24 cellular contexts compared by ENCODE assay signal in the genomic region with DNA sequence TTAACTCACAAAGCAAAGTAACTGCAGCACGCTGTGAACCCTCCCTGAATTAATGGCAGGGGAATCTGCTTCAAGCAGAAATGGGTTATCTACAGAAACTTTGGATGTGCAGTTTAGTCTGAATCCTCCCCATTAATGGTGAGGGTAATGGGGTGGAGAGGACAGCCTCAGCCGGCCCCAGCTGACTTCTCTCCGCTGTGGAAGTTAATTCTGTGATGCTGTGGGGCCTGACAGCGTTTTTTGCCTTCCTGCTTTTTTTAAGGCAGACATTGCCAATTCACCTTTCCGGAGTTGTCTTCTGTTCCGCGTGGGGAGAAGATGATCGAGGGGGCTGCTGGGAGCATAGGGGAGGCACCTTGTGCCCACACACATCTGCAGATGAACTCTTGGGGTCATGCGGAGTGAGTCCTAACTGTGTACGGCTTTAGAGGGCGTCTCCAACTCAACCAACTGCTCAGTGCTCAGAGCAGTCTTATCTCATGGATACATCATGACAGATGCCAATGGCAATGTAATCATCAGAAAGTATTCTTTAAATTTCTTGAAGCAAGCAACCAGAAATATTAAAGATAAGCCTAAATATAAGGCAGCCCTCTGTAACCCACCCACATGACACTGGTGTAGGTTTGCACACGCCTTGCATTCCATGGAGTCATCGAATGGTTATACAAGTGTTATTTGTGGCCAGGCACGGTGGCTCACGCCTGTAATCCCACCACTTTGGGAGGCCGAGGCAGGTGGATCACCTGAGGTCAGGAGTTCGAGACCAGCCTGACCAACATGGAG. TPM values are rescaled to one million over a fixed set of nuclear protein-coding genes. Genes with fewer than 3 reads are reported as not detected.
DNase-seq lines count a peak whose midpoint lies in the region; ATAC-seq, FAIRE-seq and TF ChIP-seq lines count a peak whose summit lies in the region.
"Had no signal": no experiment of that assay in that cellular context is flagged by ENCODE, and none has a peak within 500 bp of the region (broad histone marks: within the 10 kb centered on the region; RNA-seq: fewer than 3 reads in every experiment).

No MANE protein-coding gene starts in this region.

- DNase-seq in H7 (peak; percentile 24), K562 (ENCODE audit: extremely low read depth in 1 of 4, low spot score in 3 of 4) (no peak), mesenteric fat pad (ENCODE audit: low spot score) (peak; percentile 57), prostate gland (ENCODE audit: low spot score) (peak; percentile 2), urothelium cell line (ENCODE audit: low spot score) (no peak)
- DNase-seq: Calu3, DMS79 treated with DMSO at 0.1 percent for 48 hours, GF-D8, KBM-7, MV-4-11, NCI-H1105, NCI-H146, NCI-H1930, NCI-H2107, NCI-H524, NCI-H748 treated with DMSO at 0.1 percent for 48 hours, PC-3, SJCRH30 had no signal

- H3K4me3 ChIP-seq in H7 (ENCODE audit: insufficient read depth, low read depth, low read length), result no peak overlapping the region
- H3K4me3 ChIP-seq in K562, result no peak overlapping the region
- no peak overlapping the region for H3K4me3 ChIP-seq in prostate gland
- H3K4me3 ChIP-seq: SJCRH30 had no signal

- no peak overlapping the region for H3K9ac ChIP-seq in K562 (ENCODE audit: insufficient read depth in 1 of 2, low read depth in 2 of 2, low read length in 2 of 2)

- TF ChIP-seq EP300 in K562 (IDR thresholded peaks at IDR 0.05; ENCODE audit: low read length), result no peak

- H4K20me1 ChIP-seq in K562 (replicated peaks; ENCODE audit: control insufficient read depth, insufficient read depth, low read length), result no peaks in the 10 kb centered on the region

- H3K27ac ChIP-seq in K562 (ENCODE audit: extremely low read depth, low read depth, low read length) (no peak overlapping the region), prostate gland (no peak overlapping the region)
- H3K27ac ChIP-seq: SJCRH30 had no signal

- CTCF ChIA-PET in K562 (lab: Yijun Ruan, JAX; ENCODE audit: low intra/inter-chr PET ratio), result interaction anchor here (0.6 kb wide), 1 partner anchor 106 kb away, joined by 3 read pairs; no protein-coding TSS in a partner anchor

- in situ Hi-C loops in K562 (cut with MboI), result no loop called here

- no peaks in the 10 kb centered on the region for H3K9me1 ChIP-seq in K562 (ENCODE audit: control insufficient read depth, insufficient read depth, low read length)

- FAIRE-seq in K562 (lab: Jason Lieb, UNC) (peak; percentile 35), urothelium cell line (lab: Jason Lieb, UNC) (no peak)
- FAIRE-seq: GM12891, GM19239, H54, HTR-8/SVneo had no signal

- no TSS peak for BruUV-seq in K562 (replicated peaks; lab: Mats Ljungman, UMichigan)

- H3K4me1 ChIP-seq in K562 (replicated peaks in 1 of 2; ENCODE audit: control insufficient read depth in 2 of 2, insufficient read depth in 2 of 2, low read length in 2 of 2) (peaks cover 0 to 5% of the 10 kb centered on the region in 2 experiments; a peak in 1 of 5 replicates), prostate gland (replicated peaks) (no peaks in the 10 kb centered on the region)

- ATAC-seq in K562 (no peak), GM18505 (IDR thresholded peaks at IDR 0.05; ENCODE audit: unreplicated experiment) (no peak), HG03196 (IDR thresholded peaks at IDR 0.05; ENCODE audit: unreplicated experiment) (no peak)
- ATAC-seq: PC-3 had no signal

- TF ChIP-seq RAD21 in K562 (CRISPR knock-in tag; conservative IDR thresholded peaks at IDR 0.05 in 1 of 2, IDR thresholded peaks at IDR 0.05 in 1 of 2), result no peak

- no peaks in the 10 kb centered on the region for H3K27me3 ChIP-seq in H7 (ENCODE audit: control insufficient read depth, insufficient read depth, low read length)
- H3K27me3 ChIP-seq in K562 (ENCODE audit: control insufficient read depth in 2 of 2, insufficient read depth in 2 of 2, low read length in 2 of 2), result peaks cover 17 to 44% of the 10 kb centered on the region in 2 experiments
- H3K27me3 ChIP-seq in prostate gland (replicated peaks; ENCODE audit: insufficient read depth), result peaks cover 3% of the 10 kb centered on the region

- POLR2A ChIA-PET in K562 (lab: Yijun Ruan, JAX), result interaction anchor here (0.6 to 0.8 kb wide), 4 partner anchors 15 to 846 kb away, joined by 3 read pairs; no protein-coding TSS in a partner anchor

- no peak overlapping the region for H2AFZ ChIP-seq in K562 (ENCODE audit: low read depth, low read length)

- intact Hi-C loops in K562 (cut with micrococcal nuclease), result no loop called here
- intact Hi-C loops in prostate gland (cut with DNase I), result no loop called here

- H3K9me3 ChIP-seq in K562 (replicated peaks; ENCODE audit: control insufficient read depth, insufficient read depth, low read depth, low read length) (0 out of 2 replicates have a peak, but pooled peaks cover 4% of the 10 kb centered on the region), prostate gland (no peaks in the 10 kb centered on the region)

- no peaks in the 10 kb centered on the region for H3K36me3 ChIP-seq in H7 (replicated peaks; ENCODE audit: control insufficient read depth, insufficient read depth, low read length)
- no peaks in the 10 kb centered on the region for H3K36me3 ChIP-seq in K562 (ENCODE audit: control insufficient read depth, insufficient read depth, low read length)
- no peaks in the 10 kb centered on the region for H3K36me3 ChIP-seq in prostate gland
- H3K36me3 ChIP-seq: SJCRH30 had no signal

- no peak for TF ChIP-seq POLR2A in K562 (conservative IDR thresholded peaks at IDR 0.05)
- TF ChIP-seq POLR2A in prostate gland (IDR thresholded peaks at IDR 0.05), result no peak
- TF ChIP-seq POLR2A in GM18505 (IDR thresholded peaks at IDR 0.05; ENCODE audit: borderline replicate concordance, extremely low read depth, insufficient read depth, insufficient read length), result no peak

- H3K79me2 ChIP-seq in K562 (ENCODE audit: control insufficient read depth, insufficient read depth, low read length), result no peaks in the 10 kb centered on the region

- WGBS in K562 (ENCODE audit: insufficient coverage, low coverage, missing lambda C conversion rate), result 9% methylated on average over 16 of the region's 17 CpGs
- WGBS in prostate gland, result 76% methylated on average over 17 of the region's 17 CpGs

- TF ChIP-seq CTCF in K562 (IDR thresholded peaks at IDR 0.05 in 2 of 3, conservative IDR thresholded peaks at IDR 0.05 in 1 of 3; ENCODE audit: insufficient read depth in 2 of 3, low read depth in 1 of 3, low read length in 3 of 3) (no peak), prostate gland (IDR thresholded peaks at IDR 0.05) (no peak)

- H3K4me2 ChIP-seq in K562 (ENCODE audit: insufficient read depth, low read length), result no peak overlapping the region

TF ChIP-seq in K562, 482 proteins besides CTCF, POLR2A, EP300 and RAD21 (continues in another document):
- TF ChIP-seq IFI16 (CRISPR knock-in tag; IDR thresholded peaks at IDR 0.05) (no peak), SMARCB1 (IDR thresholded peaks at IDR 0.05; ENCODE audit: insufficient read length, low read depth) (no peak), ZNF124 (CRISPR knock-in tag; IDR thresholded peaks at IDR 0.05) (no peak), BHLHE40 (IDR thresholded peaks at IDR 0.05; ENCODE audit: low read length) (no peak), ELF1 (tag; IDR thresholded peaks at IDR 0.05) (no peak), ZNF57 (CRISPR knock-in tag; IDR thresholded peaks at IDR 0.05) (no peak), ZNF695 (CRISPR knock-in tag; IDR thresholded peaks at IDR 0.05) (no peak), ZNF717 (CRISPR knock-in tag; IDR thresholded peaks at IDR 0.05) (no peak)
- TF ChIP-seq, protein P1, sequence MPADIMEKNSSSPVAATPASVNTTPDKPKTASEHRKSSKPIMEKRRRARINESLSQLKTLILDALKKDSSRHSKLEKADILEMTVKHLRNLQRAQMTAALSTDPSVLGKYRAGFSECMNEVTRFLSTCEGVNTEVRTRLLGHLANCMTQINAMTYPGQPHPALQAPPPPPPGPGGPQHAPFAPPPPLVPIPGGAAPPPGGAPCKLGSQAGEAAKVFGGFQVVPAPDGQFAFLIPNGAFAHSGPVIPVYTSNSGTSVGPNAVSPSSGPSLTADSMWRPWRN (IDR thresholded peaks at IDR 0.05; ENCODE audit: low read depth), result no peak
- TF ChIP-seq, protein P2, sequence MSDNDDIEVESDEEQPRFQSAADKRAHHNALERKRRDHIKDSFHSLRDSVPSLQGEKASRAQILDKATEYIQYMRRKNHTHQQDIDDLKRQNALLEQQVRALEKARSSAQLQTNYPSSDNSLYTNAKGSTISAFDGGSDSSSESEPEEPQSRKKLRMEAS (CRISPR knock-in tag; IDR thresholded peaks at IDR 0.05), result no peak
- TF ChIP-seq, protein P3, sequence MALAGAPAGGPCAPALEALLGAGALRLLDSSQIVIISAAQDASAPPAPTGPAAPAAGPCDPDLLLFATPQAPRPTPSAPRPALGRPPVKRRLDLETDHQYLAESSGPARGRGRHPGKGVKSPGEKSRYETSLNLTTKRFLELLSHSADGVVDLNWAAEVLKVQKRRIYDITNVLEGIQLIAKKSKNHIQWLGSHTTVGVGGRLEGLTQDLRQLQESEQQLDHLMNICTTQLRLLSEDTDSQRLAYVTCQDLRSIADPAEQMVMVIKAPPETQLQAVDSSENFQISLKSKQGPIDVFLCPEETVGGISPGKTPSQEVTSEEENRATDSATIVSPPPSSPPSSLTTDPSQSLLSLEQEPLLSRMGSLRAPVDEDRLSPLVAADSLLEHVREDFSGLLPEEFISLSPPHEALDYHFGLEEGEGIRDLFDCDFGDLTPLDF (CRISPR knock-in tag; IDR thresholded peaks at IDR 0.05), result no peak

RNA-seq across cellular contexts. Expression of a gene that starts 41.0 kb away (rescaled TPM):
- 25.4 and 26.9 TPM in 2 replicates for total RNA-seq in H7 (2014; rRNA removed; shearing (Covaris generic))
- total RNA-seq in K562 (2011; cell fraction: chromatin; rRNA removed; ENCODE audit: low replicate concordance), result 120 and 232 TPM in 2 replicates
- total RNA-seq in K562 (2011; cell fraction: nucleolus; rRNA removed), result 126 and 138 TPM in 2 replicates
- total RNA-seq in K562 (2011; cell fraction: nucleoplasm; rRNA removed), result 113 and 131 TPM in 2 replicates
- total RNA-seq in K562 (2014; rRNA removed) (11.0 and 16.7 TPM in 2 replicates), K562 (2014; rRNA removed; fragmentation: Illumina TruSeq; extraction: Trizol) (7.6 and 9.2 TPM in 2 replicates), K562 (2015; rRNA removed; fragmentation: Illumina TruSeq; extraction: Trizol) (9.2 and 9.5 TPM in 2 replicates), K562 (2021) (24.2 and 24.6 TPM in 2 replicates), mesenteric fat pad (29.6 TPM), prostate gland (10 to 100 TPM; 20.2 to 52.4 TPM)
- polyA plus RNA-seq in K562 (2011; rRNA removed) (15.6 and 25.2 TPM in 2 replicates), K562 (2014; fragmentation: Illumina TruSeq; extraction: Trizol) (18.0 and 21.0 TPM in 2 replicates), K562 (2014; fragmentation: Nextera tagmentation; extraction: Ambion mirVana) (1 to 10 TPM; 1.1 to 2.9 TPM), K562 (2014; rRNA removed) (18.3 and 21.2 TPM in 2 replicates)
- 9.5 and 12.5 TPM in 2 replicates for polyA plus RNA-seq in K562 (2011; cell fraction: cytosol; rRNA removed)
- polyA plus RNA-seq in K562 (2011; cell fraction: nucleus; rRNA removed), result 152 and 163 TPM in 2 replicates
- 16.7 and 35.4 TPM in 2 replicates for polyA plus RNA-seq in K562 (2012)
- 6.4 and 6.5 TPM in 2 replicates for polyA minus RNA-seq in K562 (2011; rRNA and poly(A)+ RNA removed)
- polyA minus RNA-seq in K562 (2011; cell fraction: cytosol; rRNA and poly(A)+ RNA removed), result 3.6 and 8.4 TPM in 2 replicates
- 33.5 and 49.3 TPM in 2 replicates for polyA minus RNA-seq in K562 (2011; cell fraction: nucleus; rRNA and poly(A)+ RNA removed)

Comparison
In these comparisons a context has a peak if more than half of its experiments do, and no peak if none do; other contexts are left out.
1. DNase-seq: peak in H7 (single experiment), mesenteric fat pad (single experiment) and prostate gland (single experiment); none in K562 (0 of 4) and urothelium cell line (single experiment).